ENCODE assay signal across 1 cellular context in genomic region chr2:98458207-98458606, GRCh38.
TF ChIP-seq lines count a peak whose summit lies in the region.

No MANE protein-coding gene starts in this region.

TF ChIP-seq in GM23338, 12 proteins besides CTCF, POLR2A, EP300 and RAD21 (continued from another document):
- TF ChIP-seq ZNF462 (CRISPR knock-in tag; IDR thresholded peaks at IDR 0.05) = no peak
- TF ChIP-seq ZNF114 (CRISPR knock-in tag; IDR thresholded peaks at IDR 0.05) = no peak
- TF ChIP-seq JUNB (IDR thresholded peaks at IDR 0.05; ENCODE audit: unreplicated experiment) = no peak
- TF ChIP-seq POLR2AphosphoS5 (IDR thresholded peaks at IDR 0.05; ENCODE audit: low read depth) = no peak
- no peak for TF ChIP-seq EZH2 (IDR thresholded peaks at IDR 0.05; ENCODE audit: low read depth, unreplicated experiment)
- no peak for TF ChIP-seq NANOG (IDR thresholded peaks at IDR 0.05; ENCODE audit: borderline replicate concordance)
- no peak for TF ChIP-seq CREB1 (CRISPR knock-in tag; IDR thresholded peaks at IDR 0.05; ENCODE audit: low read depth)
- no peak for TF ChIP-seq EZH2phosphoT487 (IDR thresholded peaks at IDR 0.05; ENCODE audit: unreplicated experiment)
- no peak for TF ChIP-seq REST (IDR thresholded peaks at IDR 0.05; ENCODE audit: unreplicated experiment)
- TF ChIP-seq ETS1 (IDR thresholded peaks at IDR 0.05) = no peak
TF ChIP-seq in GM23338: peak in this region for 0.
